ENCODE assay signal across 9 cellular contexts in the genomic region with DNA sequence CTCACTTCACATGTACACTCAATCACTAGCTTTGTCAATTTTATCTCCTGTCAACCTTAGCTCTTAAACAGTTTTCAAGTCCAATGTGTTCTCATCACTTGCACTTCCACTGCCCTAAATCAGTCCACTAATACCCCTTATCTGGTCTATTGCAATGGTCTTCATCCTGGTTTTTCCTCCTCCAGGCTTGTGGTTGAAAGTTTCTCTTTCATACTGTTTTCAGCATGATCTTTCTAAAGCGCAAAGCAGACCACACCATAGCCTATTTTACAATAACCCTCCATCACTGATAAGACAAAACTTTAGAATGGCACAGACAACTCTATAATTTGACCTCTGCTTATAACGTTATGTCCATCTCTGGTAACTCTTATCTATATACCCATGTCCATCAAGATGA.
"Had no signal": no experiment of that assay in that cellular context is flagged by ENCODE, and none has a peak within 500 bp of the region (broad histone marks: within the 10 kb centered on the region; RNA-seq: fewer than 3 reads in every experiment).

No MANE protein-coding gene starts in this region.

- H3K4me2 ChIP-seq: GM23338 had no signal

- H3K4me3 Mint-ChIP-seq: GM23338, H9, IgD-negative memory B cell had no signal

- H3K36me3 Mint-ChIP-seq: IgD-negative memory B cell had no signal

- FAIRE-seq: H1, H54, HepG2 had no signal

- H3K27ac ChIP-seq: HL-60 had no signal

- ATAC-seq: GM23338, HepG2 had no signal

- DNase-seq: H9, HCEC 1CT, KBM-7 had no signal

- H3K9me3 Mint-ChIP-seq: IgD-negative memory B cell had no signal

- H3K4me3 ChIP-seq: GM23338 had no signal

- H3K27ac Mint-ChIP-seq: GM23338, IgD-negative memory B cell had no signal

- H3K27me3 Mint-ChIP-seq: IgD-negative memory B cell had no signal
